ENCODE assay signal across 14 cellular contexts in genomic region chr7:134307320-134307719, GRCh38. TPM values are rescaled to one million over a fixed set of nuclear protein-coding genes. Genes with fewer than 3 reads are reported as not detected.
A peak's percentile ranks its signal among the peaks of the same experiment; 100 is the strongest.
DNase-seq lines count a peak whose midpoint lies in the region; ATAC-seq and TF ChIP-seq lines count a peak whose summit lies in the region.
"Had no signal": no experiment of that assay in that cellular context is flagged by ENCODE, and none has a peak within 500 bp of the region (broad histone marks: within the 10 kb centered on the region; RNA-seq: fewer than 3 reads in every experiment).

No MANE protein-coding gene starts in this region.

- DNase-seq in AG10803 (ENCODE audit: low read depth) (peak; percentile 50), HS-5 (ENCODE audit: low read depth) (peak; percentile 41), brain microvascular endothelial cell (no peak), lung microvascular endothelial cell (ENCODE audit: low read depth in 2 of 2) (peak; percentile 13 to 47), H7 (no peak), NCI-H1930 (lab: John Stamatoyannopoulos, UW) (no peak)
- DNase-seq: KBM-7, NCI-H1092 treated with DMSO at 0.1 percent for 48 hours, NCI-H1694, NCI-H345, SIG-M5 had no signal

- TF ChIP-seq CTCF in AG10803 (conservative IDR thresholded peaks at IDR 0.05; ENCODE audit: low read length) (no peak), brain microvascular endothelial cell (IDR thresholded peaks at IDR 0.05; ENCODE audit: low read depth, low read length, missing control alignments) (no peak)

- H3K36me3 ChIP-seq in brain microvascular endothelial cell (replicated peaks) (peaks cover 13% of the 10 kb centered on the region), H7 (replicated peaks; ENCODE audit: control insufficient read depth, insufficient read depth, low read length) (peaks cover 1% of the 10 kb centered on the region)

- H3K4me3 ChIP-seq in AG10803 (ENCODE audit: low read length) = no peak overlapping the region
- H3K4me3 ChIP-seq in brain microvascular endothelial cell (ENCODE audit: low read depth, low read length) = no peak overlapping the region
- no peak overlapping the region for H3K4me3 ChIP-seq in H7 (ENCODE audit: insufficient read depth, low read depth, low read length)
- H3K4me3 ChIP-seq: BLaER1 treated with 17β-estradiol and CSF1 and Interleukin-3, amounts not matched to agents 10 nM and 100 nM had no signal

- in situ Hi-C loops in brain microvascular endothelial cell (cut with HindIII; ENCODE audit: low pct_ligation_motif_present, low sequenced_read_pairs) = no loop called here

- H3K27me3 ChIP-seq in brain microvascular endothelial cell (replicated peaks) = no peaks in the 10 kb centered on the region
- H3K27me3 ChIP-seq in H7 (ENCODE audit: control insufficient read depth, insufficient read depth, low read length) = no peaks in the 10 kb centered on the region
- H3K27me3 ChIP-seq: BLaER1 treated with 17β-estradiol and CSF1 and Interleukin-3, amounts not matched to agents 10 nM and 100 nM had no signal

- peak overlapping the region; percentile 71 for H3K27ac ChIP-seq in brain microvascular endothelial cell
- H3K27ac ChIP-seq: BLaER1 treated with 17β-estradiol and CSF1 and Interleukin-3, amounts not matched to agents 10 nM and 100 nM; HL-60 had no signal

- ATAC-seq in HG03196 (IDR thresholded peaks at IDR 0.05; ENCODE audit: unreplicated experiment) = no peak

RNA-seq across cellular contexts. Expression of gene SLC35B4, which starts 9.4 kb away (rescaled TPM):
- total RNA-seq in lung microvascular endothelial cell = 9.4 and 11.5 TPM in 2 replicates
- total RNA-seq in H7 (2014; rRNA removed; shearing (Covaris generic)) = 18.5 and 18.6 TPM in 2 replicates

Comparison
In these comparisons a context has a peak if more than half of its experiments do, and no peak if none do; other contexts are left out.
1. DNase-seq: peak in AG10803 (single experiment), HS-5 (single experiment) and lung microvascular endothelial cell (2 of 2); none in brain microvascular endothelial cell (single experiment), H7 (single experiment) and NCI-H1930 (0 of 2).